19 cellular contexts compared by ENCODE assay signal in genomic region chr13:79915386-79915785, GRCh38.
DNase-seq lines count a peak whose midpoint lies in the region; ATAC-seq and TF ChIP-seq lines count a peak whose summit lies in the region.
"Had no signal": no experiment of that assay in that cellular context is flagged by ENCODE, and none has a peak within 500 bp of the region (broad histone marks: within the 10 kb centered on the region; RNA-seq: fewer than 3 reads in every experiment).

No MANE protein-coding gene starts in this region.

- no peaks in the 10 kb centered on the region for H3K36me3 Mint-ChIP-seq in activated CD8-positive, alpha-beta T cell treated with anti-CD3 and anti-CD28 coated beads, Interleukin-2, amount 10 ng/mL, durations not matched to agents 7 days and 5 days (ENCODE audit: low read depth)
- H3K36me3 Mint-ChIP-seq: CD14-positive monocyte had no signal

- H3K4me1 ChIP-seq in HEK293 (ENCODE audit: control insufficient read depth, insufficient read depth, low read length), result 0 out of 2 replicates have a peak, but pooled peaks cover 2% of the 10 kb centered on the region

- H3K4me3 ChIP-seq in HEK293 (ENCODE audit: low read depth, low read length) (no peak overlapping the region), retinal pigment epithelial cell (ENCODE audit: low read length) (no peak overlapping the region)
- H3K4me3 ChIP-seq: GM23248 had no signal

- POLR2A ChIA-PET in HEK293 (lab: Yijun Ruan, JAX), result no interaction called here
- POLR2A ChIA-PET in activated CD8-positive, alpha-beta T cell treated with anti-CD3 and anti-CD28 coated beads, Interleukin-2, amount 10 ng/mL, durations not matched to agents 7 days and 5 days (lab: Charles Lee), result interaction anchor here (0.6 kb wide), 1 partner anchor 11 kb away, joined by 3 read pairs; no protein-coding TSS in a partner anchor

- no peaks in the 10 kb centered on the region for H3K9me3 Mint-ChIP-seq in activated CD8-positive, alpha-beta T cell treated with anti-CD3 and anti-CD28 coated beads, Interleukin-2, amount 10 ng/mL, durations not matched to agents 7 days and 5 days (ENCODE audit: insufficient read depth)
- H3K9me3 Mint-ChIP-seq: CD14-positive monocyte had no signal

- H3K36me3 ChIP-seq in HEK293 (ENCODE audit: control insufficient read depth in 2 of 2, insufficient read depth in 1 of 2, low read length in 2 of 2), result no peaks in the 10 kb centered on the region

- peak; percentile 72 for DNase-seq in NCI-H82 treated with DMSO at 0.1 percent for 48 hours (lab: John Stamatoyannopoulos, UW; ENCODE audit: unreplicated experiment)
- peak; percentile 26 for DNase-seq in fibroblast of peridontal ligament (ENCODE audit: extremely low read depth)
- peak; percentile 64 for DNase-seq in retinal pigment epithelial cell (ENCODE audit: low read depth)
- no peak for DNase-seq in NCI-H345 (lab: John Stamatoyannopoulos, UW)
- DNase-seq in NCI-H187 (lab: John Stamatoyannopoulos, UW), result no peak
- DNase-seq in activated CD8-positive, alpha-beta T cell treated with anti-CD3 and anti-CD28 coated beads, Interleukin-2, amount 10 ng/mL, durations not matched to agents 7 days and 5 days, result no peak
- DNase-seq: GM23248, KBM-7, NCI-H1417, NCI-H187 treated with DMSO at 0.1 percent for 48 hours, NCI-H446, NCI-H526 treated with DMSO at 0.1 percent for 48 hours, OCI-M1, SHP77 had no signal

- TF ChIP-seq CTCF in HEK293 (tag by site-specific recombination; IDR thresholded peaks at IDR 0.05), result no peak
- TF ChIP-seq CTCF in retinal pigment epithelial cell (conservative IDR thresholded peaks at IDR 0.05; ENCODE audit: low read depth, low read length), result no peak

- H3K27me3 Mint-ChIP-seq in activated CD8-positive, alpha-beta T cell treated with anti-CD3 and anti-CD28 coated beads, Interleukin-2, amount 10 ng/mL, durations not matched to agents 7 days and 5 days (ENCODE audit: low read depth), result no peaks in the 10 kb centered on the region

- CTCF ChIA-PET in HEK293 (lab: Yijun Ruan, JAX), result no interaction called here
- CTCF ChIA-PET in activated CD8-positive, alpha-beta T cell treated with anti-CD3 and anti-CD28 coated beads, Interleukin-2, amount 10 ng/mL, durations not matched to agents 7 days and 5 days (lab: Charles Lee), result no interaction called here

- H3K27ac Mint-ChIP-seq in activated CD8-positive, alpha-beta T cell treated with anti-CD3 and anti-CD28 coated beads, Interleukin-2, amount 10 ng/mL, durations not matched to agents 7 days and 5 days, result no peak overlapping the region
- H3K27ac Mint-ChIP-seq: CD14-positive monocyte had no signal

- H3K4me1 Mint-ChIP-seq in activated CD8-positive, alpha-beta T cell treated with anti-CD3 and anti-CD28 coated beads, Interleukin-2, amount 10 ng/mL, durations not matched to agents 7 days and 5 days (ENCODE audit: low read depth), result no peaks in the 10 kb centered on the region

- H3K4me3 Mint-ChIP-seq in activated CD8-positive, alpha-beta T cell treated with anti-CD3 and anti-CD28 coated beads, Interleukin-2, amount 10 ng/mL, durations not matched to agents 7 days and 5 days, result no peak overlapping the region
- H3K4me3 Mint-ChIP-seq: CD14-positive monocyte had no signal

- H3K9me3 ChIP-seq in HEK293 (ENCODE audit: control insufficient read depth, insufficient read depth, low read depth, low read length), result no peaks in the 10 kb centered on the region

- no peak for ATAC-seq in HG02798 (IDR thresholded peaks at IDR 0.05; ENCODE audit: poor library complexity, unreplicated experiment)
- no peak for ATAC-seq in activated CD8-positive, alpha-beta T cell treated with anti-CD3 and anti-CD28 coated beads, Interleukin-2, amount 10 ng/mL, durations not matched to agents 7 days and 5 days
- ATAC-seq: HCT116, HepG2 had no signal

- H3K27ac ChIP-seq in HEK293 (ENCODE audit: extremely low read depth, low read depth, low read length), result no peak overlapping the region
- H3K27ac ChIP-seq: GM23248 had no signal

TF ChIP-seq in HEK293, 187 proteins besides CTCF, POLR2A, EP300 and RAD21:
- TF ChIP-seq ZNF513 (tag by site-specific recombination; IDR thresholded peaks at IDR 0.05) (0 out of 2 replicates have a peak, but pooled peaks have one; percentile 25), OSR2 (tag by site-specific recombination; IDR thresholded peaks at IDR 0.05) (peak; percentile 40; the same call in 1 of the 2 replicates), TCF7L2 (IDR thresholded peaks at IDR 0.05; ENCODE audit: borderline replicate concordance, low read depth, low read length) (peak; percentile 57; the same call in 1 of the 2 replicates), WT1 (tag by site-specific recombination; IDR thresholded peaks at IDR 0.05) (peak; percentile 54; the same call in 1 of the 2 replicates), ZNF654 (tag by site-specific recombination; IDR thresholded peaks at IDR 0.05; ENCODE audit: low read depth) (no peak)
TF ChIP-seq in HEK293: peak in this region for 4.

Comparison
In these comparisons a context has a peak if more than half of its experiments do, and no peak if none do; other contexts are left out.
1. DNase-seq: peak in NCI-H82 treated with DMSO at 0.1 percent for 48 hours (single experiment), fibroblast of peridontal ligament (single experiment) and retinal pigment epithelial cell (single experiment); none in NCI-H345 (single experiment), NCI-H187 (0 of 2) and activated CD8-positive, alpha-beta T cell treated with anti-CD3 and anti-CD28 coated beads, Interleukin-2, amount 10 ng/mL, durations not matched to agents 7 days and 5 days (single experiment).